In the genomic region with DNA sequence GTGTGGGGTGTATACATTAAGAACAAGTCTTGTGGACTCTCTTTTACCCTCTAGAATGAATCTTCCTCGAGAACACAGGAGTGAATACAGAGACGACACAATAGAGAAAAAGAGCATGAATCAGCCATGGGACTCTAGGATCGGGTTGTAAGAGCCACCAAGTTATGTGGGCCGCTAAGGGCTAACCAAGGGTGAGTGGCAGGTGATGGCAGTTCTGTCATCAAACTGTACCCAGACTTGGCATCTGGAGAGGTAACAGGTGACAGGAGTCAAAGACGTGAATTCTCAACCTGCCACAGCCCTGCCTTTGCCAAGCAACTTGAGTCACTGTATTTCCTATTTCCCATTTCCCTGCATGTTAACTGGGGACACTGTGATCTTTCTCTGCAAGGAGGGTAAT, we compare ENCODE assay signal across 22 cellular contexts. TPM values are rescaled to one million over a fixed set of nuclear protein-coding genes. Genes with fewer than 3 reads are reported as not detected.
DNase-seq lines count a peak whose midpoint lies in the region; ATAC-seq, FAIRE-seq and TF ChIP-seq lines count a peak whose summit lies in the region.
"Had no signal": no experiment of that assay in that cellular context is flagged by ENCODE, and none has a peak within 500 bp of the region (broad histone marks: within the 10 kb centered on the region; RNA-seq: fewer than 3 reads in every experiment).

No MANE protein-coding gene starts in this region.

- H3K36me3 ChIP-seq in CD4-positive, alpha-beta memory T cell (ENCODE audit: insufficient read depth, low read length) = no peaks in the 10 kb centered on the region
- no peaks in the 10 kb centered on the region for H3K36me3 ChIP-seq in pancreas
- H3K36me3 ChIP-seq: colonic mucosa, left ventricle myocardium inferior, right lobe of liver, stomach had no signal

- no peak overlapping the region for H3K27ac ChIP-seq in CD4-positive, alpha-beta memory T cell (ENCODE audit: low read depth, low read length)
- H3K27ac ChIP-seq in pancreas = no peak overlapping the region
- H3K27ac ChIP-seq: colonic mucosa, left ventricle myocardium inferior, right lobe of liver, stomach, tibial nerve had no signal

- H3K9me3 Mint-ChIP-seq in activated CD8-positive, alpha-beta memory T cell treated with anti-CD3 and anti-CD28 coated beads, Interleukin-2, amount 10 ng/mL, durations not matched to agents 7 days and 5 days (ENCODE audit: low read depth) = no peaks in the 10 kb centered on the region
- no peaks in the 10 kb centered on the region for H3K9me3 Mint-ChIP-seq in CD4-positive, alpha-beta memory T cell
- peaks cover 0 to 15% of the 10 kb centered on the region in 2 donors for H3K9me3 Mint-ChIP-seq in activated naive CD4-positive, alpha-beta T cell treated with anti-CD3 and anti-CD28 coated beads, Interleukin-2, amount 50 U/mL, for 72 hours
- H3K9me3 Mint-ChIP-seq in naive thymus-derived CD8-positive, alpha-beta T cell = peaks cover 0 to 4% (median 0%) of the 10 kb centered on the region in 9 donors

- H3K4me1 Mint-ChIP-seq in activated CD8-positive, alpha-beta memory T cell treated with anti-CD3 and anti-CD28 coated beads, Interleukin-2, amount 10 ng/mL, durations not matched to agents 7 days and 5 days = peaks cover 28% of the 10 kb centered on the region
- peaks cover 27 to 49% (median 35%) of the 10 kb centered on the region in 4 donors for H3K4me1 Mint-ChIP-seq in CD4-positive, alpha-beta memory T cell
- peaks cover 35 to 72% (median 60%) of the 10 kb centered on the region in 4 donors for H3K4me1 Mint-ChIP-seq in naive thymus-derived CD8-positive, alpha-beta T cell

- peaks cover 7% of the 10 kb centered on the region for H3K36me3 Mint-ChIP-seq in activated CD8-positive, alpha-beta memory T cell treated with anti-CD3 and anti-CD28 coated beads, Interleukin-2, amount 10 ng/mL, durations not matched to agents 7 days and 5 days
- no peaks in the 10 kb centered on the region for H3K36me3 Mint-ChIP-seq in CD4-positive, alpha-beta memory T cell
- H3K36me3 Mint-ChIP-seq in activated naive CD4-positive, alpha-beta T cell treated with anti-CD3 and anti-CD28 coated beads, Interleukin-2, amount 50 U/mL, for 72 hours = peaks cover 0 to 51% of the 10 kb centered on the region in 2 donors
- H3K36me3 Mint-ChIP-seq in naive thymus-derived CD8-positive, alpha-beta T cell = no peaks in the 10 kb centered on the region

- H3K4me3 Mint-ChIP-seq in activated CD8-positive, alpha-beta memory T cell treated with anti-CD3 and anti-CD28 coated beads, Interleukin-2, amount 10 ng/mL, durations not matched to agents 7 days and 5 days = no peak overlapping the region
- peak overlapping the region in 2 of 8 donors; percentile 19 to 46 for H3K4me3 Mint-ChIP-seq in CD4-positive, alpha-beta memory T cell
- peak overlapping the region in 8 of 10 donors; percentile 44 to 81 (median 56) for H3K4me3 Mint-ChIP-seq in naive thymus-derived CD8-positive, alpha-beta T cell
- H3K4me3 Mint-ChIP-seq: nephron progenitor cell had no signal

- H3K27me3 ChIP-seq in CD4-positive, alpha-beta memory T cell (ENCODE audit: insufficient read depth, low read length) = no peaks in the 10 kb centered on the region
- no peaks in the 10 kb centered on the region for H3K27me3 ChIP-seq in pancreas
- H3K27me3 ChIP-seq: colonic mucosa, right lobe of liver, stomach, tibial nerve had no signal

- H3K27ac Mint-ChIP-seq in activated CD8-positive, alpha-beta memory T cell treated with anti-CD3 and anti-CD28 coated beads, Interleukin-2, amount 10 ng/mL, durations not matched to agents 7 days and 5 days = peak overlapping the region; percentile 47
- peak overlapping the region in 5 of 7 donors; percentile 44 to 84 (median 76) for H3K27ac Mint-ChIP-seq in CD4-positive, alpha-beta memory T cell
- peak overlapping the region; percentile 86 to 92 for H3K27ac Mint-ChIP-seq in activated naive CD4-positive, alpha-beta T cell treated with anti-CD3 and anti-CD28 coated beads, Interleukin-2, amount 50 U/mL, for 72 hours
- H3K27ac Mint-ChIP-seq in naive thymus-derived CD8-positive, alpha-beta T cell = peak overlapping the region; percentile 22 to 91 (median 78)
- H3K27ac Mint-ChIP-seq: nephron progenitor cell had no signal

- no peak for FAIRE-seq in pancreas (lab: Jason Lieb, UNC)

- no peak overlapping the region for H3K4me3 ChIP-seq in CD4-positive, alpha-beta memory T cell (ENCODE audit: low read length in 2 of 2)
- H3K4me3 ChIP-seq in pancreas = no peak overlapping the region
- H3K4me3 ChIP-seq: colonic mucosa, left ventricle myocardium inferior, right lobe of liver, stomach, tibial nerve had no signal

- ATAC-seq in activated CD8-positive, alpha-beta memory T cell treated with anti-CD3 and anti-CD28 coated beads, Interleukin-2, amount 10 ng/mL, durations not matched to agents 7 days and 5 days = no peak
- ATAC-seq in activated naive CD4-positive, alpha-beta T cell treated with anti-CD3 and anti-CD28 coated beads, Interleukin-2, amount 50 U/mL, for 72 hours = no peak
- ATAC-seq in naive thymus-derived CD8-positive, alpha-beta T cell = no peak
- ATAC-seq in GM18873 (IDR thresholded peaks at IDR 0.05; ENCODE audit: low FRiP score, unreplicated experiment) (no peak), pancreas (no peak)
- ATAC-seq: esophagus mucosa, right lobe of liver had no signal

- CTCF ChIA-PET in activated CD8-positive, alpha-beta memory T cell treated with anti-CD3 and anti-CD28 coated beads, Interleukin-2, amount 10 ng/mL, durations not matched to agents 7 days and 5 days (lab: Charles Lee) = no interaction called here
- CTCF ChIA-PET in CD4-positive, alpha-beta memory T cell (lab: Charles Lee; ENCODE audit: partially characterized antibody) = no interaction called here

- WGBS in pancreas, 2 donors = 74 to 76% methylated on average over 5 of the region's 5 CpGs

- H3K4me1 ChIP-seq in CD4-positive, alpha-beta memory T cell (ENCODE audit: insufficient read depth, low read length) = peaks cover 27% of the 10 kb centered on the region
- no peaks in the 10 kb centered on the region for H3K4me1 ChIP-seq in pancreas
- H3K4me1 ChIP-seq: colonic mucosa, left ventricle myocardium inferior, right lobe of liver, stomach, tibial nerve had no signal

- H3K27me3 Mint-ChIP-seq in activated CD8-positive, alpha-beta memory T cell treated with anti-CD3 and anti-CD28 coated beads, Interleukin-2, amount 10 ng/mL, durations not matched to agents 7 days and 5 days = peaks cover 7% of the 10 kb centered on the region
- peaks cover 0 to 3% of the 10 kb centered on the region in 2 donors for H3K27me3 Mint-ChIP-seq in CD4-positive, alpha-beta memory T cell
- no peaks in the 10 kb centered on the region for H3K27me3 Mint-ChIP-seq in naive thymus-derived CD8-positive, alpha-beta T cell

- no peaks in the 10 kb centered on the region for H3K9me3 ChIP-seq in CD4-positive, alpha-beta memory T cell (ENCODE audit: control insufficient read depth in 1 of 2, low read length in 2 of 2)
- H3K9me3 ChIP-seq in pancreas = no peaks in the 10 kb centered on the region
- H3K9me3 ChIP-seq: colonic mucosa, left ventricle myocardium inferior, right lobe of liver, stomach, tibial nerve had no signal

- TF ChIP-seq CTCF in pancreas (IDR thresholded peaks at IDR 0.05) = no peak

- POLR2A ChIA-PET in CD4-positive, alpha-beta memory T cell (lab: Charles Lee; ENCODE audit: partially characterized antibody) = no interaction called here
- POLR2A ChIA-PET in naive thymus-derived CD8-positive, alpha-beta T cell (lab: Charles Lee) = interaction anchor here (0.6 kb wide), 1 partner anchor 556 kb away, joined by 4 read pairs; no protein-coding TSS in a partner anchor

- DNase-seq in activated CD8-positive, alpha-beta memory T cell treated with anti-CD3 and anti-CD28 coated beads, Interleukin-2, amount 10 ng/mL, durations not matched to agents 7 days and 5 days = no peak
- DNase-seq in activated CD8-positive, alpha-beta memory T cell treated with anti-CD3 and anti-CD28 coated beads, Interleukin-2, amount 50 U/mL, for 48 hours = no peak
- DNase-seq in CD4-positive, alpha-beta memory T cell = no peak
- no peak for DNase-seq in activated naive CD4-positive, alpha-beta T cell treated with anti-CD3 and anti-CD28 coated beads, Interleukin-2, amount 50 U/mL, for 72 hours (ENCODE audit: low spot score in 2 of 2)
- no peak for DNase-seq in naive thymus-derived CD8-positive, alpha-beta T cell
- no peak for DNase-seq in pancreas
- no peak for DNase-seq in T1000 (lab: John Stamatoyannopoulos, UW)
- DNase-seq: colonic mucosa; foreskin melanocyte; HCEC 1CT; Karpas-422; left ventricle myocardium inferior; MV-4-11; NCI-H526; nephron progenitor cell; right lobe of liver; stimulated activated CD4-positive, alpha-beta T cell treated with anti-CD3 and anti-CD28 coated beads, Interleukin-12 subunit alpha, Interleukin-12 subunit beta, amount 100 ng/mL, for 4 hours; stimulated activated CD4-positive, alpha-beta T cell treated with anti-CD3 and anti-CD28 coated beads, Interleukin-4, amount 100 ng/mL, for 24 hours; stomach had no signal

- intact Hi-C loops in CD4-positive, alpha-beta memory T cell (cut with micrococcal nuclease) = loop anchor here (5.0 kb wide), 2 partner anchors 36 to 71 kb away; a partner anchor contains a TSS
- intact Hi-C loops in pancreas (cut with DNase I) = no loop called here

RNA-seq across cellular contexts. Expression of a gene that starts 11.2 kb away (rescaled TPM):
- 1 to 10 TPM; 1.9 to 8.2 TPM for total RNA-seq in activated CD8-positive, alpha-beta memory T cell treated with anti-CD3 and anti-CD28 coated beads, Interleukin-2, amount 10 ng/mL, durations not matched to agents 7 days and 5 days
- total RNA-seq in CD4-positive, alpha-beta memory T cell = 1 to 10 TPM in 1 of 2 experiments, under 1 TPM in 1; 0.47 to 1.0 TPM
- polyA plus RNA-seq in CD4-positive, alpha-beta memory T cell = 1 to 10 TPM; 1.5 to 2.0 TPM
- total RNA-seq in activated naive CD4-positive, alpha-beta T cell treated with anti-CD3 and anti-CD28 coated beads, Interleukin-2, amount 50 U/mL, for 72 hours = 10 to 100 TPM; 37.8 to 46.0 TPM
- total RNA-seq in naive thymus-derived CD8-positive, alpha-beta T cell = 1 to 10 TPM; 2.6 to 3.6 TPM
- polyA plus RNA-seq in naive thymus-derived CD8-positive, alpha-beta T cell = 10 to 100 TPM in 1 of 3 donors, 1 to 10 TPM in 2; 4.4 to 17.0 (median 7.2) TPM
- total RNA-seq in pancreas = 10 to 100 TPM in 1 of 6 donors, 1 to 10 TPM in 5; 1.0 to 14.8 (median 2.3) TPM
- polyA plus RNA-seq in pancreas = 10 to 100 TPM in 1 of 2 donors, 1 to 10 TPM in 1; 2.8 to 10.1 TPM
